In the genomic region with DNA sequence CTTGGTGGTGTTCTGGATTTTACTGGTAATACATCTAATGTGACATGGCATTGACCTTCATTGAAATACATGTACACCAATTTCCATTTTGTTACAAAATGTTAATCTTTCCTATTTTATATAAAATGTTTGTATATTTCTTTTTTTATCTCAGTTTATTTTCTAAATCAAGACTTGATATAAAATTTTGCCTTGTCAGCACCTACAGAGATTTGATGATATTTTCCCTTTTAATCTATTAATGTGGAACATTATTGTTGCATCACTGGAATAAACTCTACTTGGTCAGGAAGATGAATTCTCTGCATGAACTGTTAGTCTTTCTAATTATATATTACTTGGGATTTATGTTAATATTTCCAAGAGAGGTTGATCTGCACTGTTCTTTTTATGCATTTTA, we compare ENCODE assay signal across 7 cellular contexts.
"Had no signal": no experiment of that assay in that cellular context is flagged by ENCODE, and none has a peak within 500 bp of the region (broad histone marks: within the 10 kb centered on the region; RNA-seq: fewer than 3 reads in every experiment).

No MANE protein-coding gene starts in this region.

- H3K36me3 ChIP-seq: HAP-1 had no signal

- DNase-seq: H7, HFFc6, KG1 had no signal

- H3K4me2 ChIP-seq: GM23338 had no signal

- H2AFZ ChIP-seq: GM23338 had no signal

- H3K27ac ChIP-seq: HL-60 had no signal

- H3K4me1 ChIP-seq: HAP-1 had no signal

- H3K9me3 ChIP-seq: HAP-1 had no signal

- ATAC-seq: GM23338, HCT116 had no signal

- H3K4me3 ChIP-seq: GM23338, HAP-1 had no signal
